In genomic region chr10:99337911-99338310, GRCh38 we compare ENCODE assay signal across 16 cellular contexts. TPM values are rescaled to one million over a fixed set of nuclear protein-coding genes. Genes with fewer than 3 reads are reported as not detected.
DNase-seq lines count a peak whose midpoint lies in the region; ATAC-seq and TF ChIP-seq lines count a peak whose summit lies in the region.
"Had no signal": no experiment of that assay in that cellular context is flagged by ENCODE, and none has a peak within 500 bp of the region (broad histone marks: within the 10 kb centered on the region; RNA-seq: fewer than 3 reads in every experiment).

No MANE protein-coding gene starts in this region.

- POLR2A ChIA-PET in Panc1 (lab: Charles Lee) = no interaction called here

- H3K9me3 ChIP-seq in Panc1 (ENCODE audit: control insufficient read depth, insufficient read depth, low read depth, low read length) = no peaks in the 10 kb centered on the region
- H3K9me3 ChIP-seq in hepatocyte (ENCODE audit: low read depth) = no peaks in the 10 kb centered on the region
- no peaks in the 10 kb centered on the region for H3K9me3 ChIP-seq in smooth muscle cell (replicated peaks; ENCODE audit: low read depth)
- H3K9me3 ChIP-seq: BLaER1, HAP-1 had no signal

- intact Hi-C loops in Panc1 (cut with micrococcal nuclease; ENCODE audit: unreplicated experiment) = no loop called here

- H3K27me3 ChIP-seq in Panc1 (ENCODE audit: control insufficient read depth, insufficient read depth, low read length) (no peaks in the 10 kb centered on the region), hepatocyte (peaks cover 8% of the 10 kb centered on the region), smooth muscle cell (ENCODE audit: low read depth) (peaks cover 31% of the 10 kb centered on the region)
- H3K27me3 ChIP-seq: BLaER1 had no signal

- H2AFZ ChIP-seq in hepatocyte (no peak overlapping the region), smooth muscle cell (ENCODE audit: low read depth) (no peak overlapping the region)

- in situ Hi-C loops in Panc1 (cut with HindIII; ENCODE audit: low pct_unique_long_range_greater_than_20kb, low sequenced_read_pairs) (no loop called here), KBM-7 (cut with MboI; ENCODE audit: low pct_unique_long_range_greater_than_20kb, low sequenced_read_pairs) (no loop called here)

- H3K9ac ChIP-seq in smooth muscle cell (ENCODE audit: low read depth) = no peak overlapping the region
- H3K9ac ChIP-seq: BLaER1 had no signal

- CTCF ChIA-PET in Panc1 (lab: Charles Lee) = no interaction called here

- no peak for TF ChIP-seq CTCF in Panc1 (IDR thresholded peaks at IDR 0.05)
- TF ChIP-seq CTCF in hepatocyte (IDR thresholded peaks at IDR 0.05; ENCODE audit: poor library complexity) = no peak
- TF ChIP-seq CTCF in smooth muscle cell (IDR thresholded peaks at IDR 0.05; ENCODE audit: borderline replicate concordance, insufficient read depth, poor library complexity, severe bottlenecking) = no peak

- ATAC-seq in Panc1 (peak; percentile 39), HG02610 (IDR thresholded peaks at IDR 0.05; ENCODE audit: unreplicated experiment) (no peak), HG03565 (IDR thresholded peaks at IDR 0.05; ENCODE audit: unreplicated experiment) (no peak)
- ATAC-seq: GM12878, K562 had no signal

- no peaks in the 10 kb centered on the region for H3K36me3 ChIP-seq in Panc1 (ENCODE audit: control insufficient read depth, insufficient read depth, low read length)
- H3K36me3 ChIP-seq in hepatocyte (replicated peaks; ENCODE audit: insufficient read depth, low read depth) = no peaks in the 10 kb centered on the region
- no peaks in the 10 kb centered on the region for H3K36me3 ChIP-seq in smooth muscle cell (ENCODE audit: low read depth)
- H3K36me3 ChIP-seq: BLaER1 had no signal

- H3K4me2 ChIP-seq in hepatocyte (peak overlapping the region; percentile 1), smooth muscle cell (no peak overlapping the region)
- H3K4me2 ChIP-seq: BLaER1 had no signal

- no peak overlapping the region for H3K4me3 ChIP-seq in Panc1 (ENCODE audit: low read depth in 2 of 2, low read length in 2 of 2)
- no peak overlapping the region for H3K4me3 ChIP-seq in hepatocyte
- H3K4me3 ChIP-seq in smooth muscle cell = no peak overlapping the region
- H3K4me3 ChIP-seq: BLaER1, GM12878, HAP-1, K562 had no signal

- no peaks in the 10 kb centered on the region for H3K9me2 ChIP-seq in hepatocyte (replicated peaks; ENCODE audit: insufficient read depth)

- no TSS peak for BruUV-seq in Panc1 (replicated peaks; lab: Mats Ljungman, UMichigan)

- H4K20me1 ChIP-seq in hepatocyte (ENCODE audit: insufficient read depth, poor library complexity, severe bottlenecking) (no peaks in the 10 kb centered on the region), smooth muscle cell (ENCODE audit: low read depth) (no peaks in the 10 kb centered on the region)
- H4K20me1 ChIP-seq: BLaER1 had no signal

- H3F3A ChIP-seq in smooth muscle cell (ENCODE audit: low read depth) = no peaks in the 10 kb centered on the region

- H3K27ac ChIP-seq in Panc1 (ENCODE audit: low read length) (peak overlapping the region; percentile 14; the same call in 1 of the 2 replicates), hepatocyte (no peak overlapping the region), smooth muscle cell (ENCODE audit: low read depth) (no peak overlapping the region)
- H3K27ac ChIP-seq: BLaER1 had no signal

- DNase-seq in EH (ENCODE audit: low read depth) (peak; percentile 24), Panc1 (ENCODE audit: low read depth, low spot score) (no peak), hepatocyte (ENCODE audit: low spot score) (no peak), KBM-7 (no peak), smooth muscle cell (lab: John Stamatoyannopoulos, UW; ENCODE audit: unreplicated experiment) (no peak)
- DNase-seq: CD4-positive, alpha-beta memory T cell; DMS79 treated with DMSO at 0.1 percent for 48 hours; IMR-90 had no signal

- no peaks in the 10 kb centered on the region for H3K79me2 ChIP-seq in hepatocyte
- no peaks in the 10 kb centered on the region for H3K79me2 ChIP-seq in smooth muscle cell (ENCODE audit: low read depth)

- H3K4me1 ChIP-seq in Panc1 (ENCODE audit: control insufficient read depth, insufficient read depth, low read length) = peaks cover 29% of the 10 kb centered on the region
- H3K4me1 ChIP-seq in hepatocyte (ENCODE audit: insufficient read depth) = peaks cover 9% of the 10 kb centered on the region
- H3K4me1 ChIP-seq in smooth muscle cell (ENCODE audit: low read depth) = peaks cover 5% of the 10 kb centered on the region

RNA-seq across cellular contexts. Expression of gene CNNM1, which starts 8.8 kb away (rescaled TPM):
- total RNA-seq in Panc1 (2021; ENCODE audit: unreplicated experiment) (16.6 TPM), hepatocyte (3.8 and 4.8 TPM in 2 replicates), smooth muscle cell (0.04 TPM in 1 of 2 replicates, not detected in the other)
- 12.7 TPM for polyA plus RNA-seq in Panc1 (2012; ENCODE audit: insufficient read length)
- polyA plus RNA-seq in hepatocyte (2.2 and 2.5 TPM in 2 replicates), smooth muscle cell (not detected in 2 replicates)
- total RNA-seq: GM12878, H4, K562 had no signal
- polyA plus RNA-seq: CD14-positive monocyte, K562 had no signal
